ENCODE assay signal across 8 cellular contexts in the genomic region with DNA sequence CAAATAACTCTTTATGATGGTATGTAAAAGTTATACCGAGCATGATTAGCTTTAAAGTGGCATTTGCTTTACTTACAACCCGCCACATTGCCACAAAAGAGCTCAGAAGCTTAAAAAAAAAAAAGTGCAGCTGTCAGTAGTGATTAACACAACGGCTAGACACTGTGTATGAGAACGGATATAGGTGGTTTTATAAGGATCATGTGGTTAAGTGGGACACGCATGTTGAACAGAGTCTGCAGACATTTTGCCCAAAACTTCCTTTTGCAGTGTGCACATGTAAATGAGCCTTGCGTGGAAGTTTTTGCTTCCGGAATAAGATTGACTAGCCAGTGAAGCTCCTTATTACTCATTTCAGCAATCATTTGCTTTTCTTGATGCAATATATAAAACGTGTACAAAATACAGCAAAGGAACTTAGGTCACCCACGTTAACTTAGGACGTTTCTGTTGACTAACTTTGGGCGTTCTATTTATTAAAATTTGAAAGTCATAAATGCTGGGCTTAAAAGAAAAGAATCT. TPM values are rescaled to one million over a fixed set of nuclear protein-coding genes. Genes with fewer than 3 reads are reported as not detected.
DNase-seq lines count a peak whose midpoint lies in the region; ATAC-seq, FAIRE-seq and TF ChIP-seq lines count a peak whose summit lies in the region.

No MANE protein-coding gene starts in this region.

- H3K79me2 ChIP-seq in KMS-11 (ENCODE audit: insufficient read depth, low read depth), result no peaks in the 10 kb centered on the region

- H2AFZ ChIP-seq in KMS-11 (ENCODE audit: low read depth), result peak overlapping the region; percentile 56

- no peaks in the 10 kb centered on the region for H3K9me3 Mint-ChIP-seq in activated CD4-positive, alpha-beta T cell treated with anti-CD3 and anti-CD28 coated beads, Interleukin-2, amount 10 ng/mL, durations not matched to agents 24 days and 14 days

- H3K36me3 ChIP-seq in KMS-11 (ENCODE audit: insufficient read depth), result no peaks in the 10 kb centered on the region

- no peaks in the 10 kb centered on the region for H4K20me1 ChIP-seq in KMS-11 (ENCODE audit: insufficient read depth)

- H3K27ac ChIP-seq in KMS-11, result peak overlapping the region; percentile 93

- peak; percentile 89 for DNase-seq in activated CD4-positive, alpha-beta T cell treated with anti-CD3 and anti-CD28 coated beads, Interleukin-2, amount 10 ng/mL, durations not matched to agents 24 days and 14 days
- DNase-seq in glomerular visceral epithelial cell (ENCODE audit: extremely low spot score), result peak; percentile 94
- DNase-seq in stimulated activated CD8-positive, alpha-beta memory T cell treated with anti-CD3 and anti-CD28 coated beads, Interleukin-15, amount 100 ng/mL, for 1 hour (ENCODE audit: low read depth), result peak; percentile 3
- no peak for DNase-seq in HPDE6-E6E7 (ENCODE audit: extremely low spot score)
- no peak for DNase-seq in C1 segment of cervical spinal cord (lab: John Stamatoyannopoulos, UW)

- H3K36me3 Mint-ChIP-seq in activated CD4-positive, alpha-beta T cell treated with anti-CD3 and anti-CD28 coated beads, Interleukin-2, amount 10 ng/mL, durations not matched to agents 24 days and 14 days (ENCODE audit: low read depth), result no peaks in the 10 kb centered on the region

- intact Hi-C loops in activated CD4-positive, alpha-beta T cell treated with anti-CD3 and anti-CD28 coated beads, Interleukin-2, amount 10 ng/mL, durations not matched to agents 24 days and 14 days (cut with micrococcal nuclease), result loop anchor here (1.0 to 5.0 kb wide), 11 partner anchors 14 to 1020 kb away; partner anchors contain the start of genes RGS1 and RGS2

- H3K27me3 ChIP-seq in KMS-11 (ENCODE audit: insufficient read depth, low read depth), result no peaks in the 10 kb centered on the region

- peak overlapping the region; percentile 92 for H3K4me2 ChIP-seq in KMS-11

- H3K9ac ChIP-seq in KMS-11, result peak overlapping the region; percentile 65

- FAIRE-seq in G401.6 (lab: Jason Lieb, UNC), result peak; percentile 97

- H3K4me1 Mint-ChIP-seq in activated CD4-positive, alpha-beta T cell treated with anti-CD3 and anti-CD28 coated beads, Interleukin-2, amount 10 ng/mL, durations not matched to agents 24 days and 14 days, result peaks cover 40% of the 10 kb centered on the region

- peak overlapping the region; percentile 81 for H3K4me3 Mint-ChIP-seq in activated CD4-positive, alpha-beta T cell treated with anti-CD3 and anti-CD28 coated beads, Interleukin-2, amount 10 ng/mL, durations not matched to agents 24 days and 14 days

- H3K27me3 Mint-ChIP-seq in activated CD4-positive, alpha-beta T cell treated with anti-CD3 and anti-CD28 coated beads, Interleukin-2, amount 10 ng/mL, durations not matched to agents 24 days and 14 days, result no peaks in the 10 kb centered on the region

- TF ChIP-seq CTCF in KMS-11 (conservative IDR thresholded peaks at IDR 0.05; ENCODE audit: low read depth, low read length), result no peak

- H3K4me3 ChIP-seq in KMS-11 (IDR thresholded peaks at IDR 0.05; ENCODE audit: insufficient read depth, low read depth, low read length), result peak overlapping the region; percentile 86

- H3K4me1 ChIP-seq in KMS-11 (ENCODE audit: low read depth, poor library complexity, severe bottlenecking), result peaks cover 81% of the 10 kb centered on the region

- ATAC-seq in GM21515 (IDR thresholded peaks at IDR 0.05; ENCODE audit: unreplicated experiment), result peak; percentile 98

- peak overlapping the region; percentile 89 for H3K27ac Mint-ChIP-seq in activated CD4-positive, alpha-beta T cell treated with anti-CD3 and anti-CD28 coated beads, Interleukin-2, amount 10 ng/mL, durations not matched to agents 24 days and 14 days

RNA-seq across cellular contexts. Expression of gene RGS1, which starts 58.7 kb away (rescaled TPM):
- 5.1 and 6.4 TPM in 2 replicates for total RNA-seq in activated CD4-positive, alpha-beta T cell treated with anti-CD3 and anti-CD28 coated beads, Interleukin-2, amount 10 ng/mL, durations not matched to agents 24 days and 14 days

Comparison
In these comparisons a context has a peak if more than half of its experiments do, and no peak if none do; other contexts are left out.
1. DNase-seq: peak in activated CD4-positive, alpha-beta T cell treated with anti-CD3 and anti-CD28 coated beads, Interleukin-2, amount 10 ng/mL, durations not matched to agents 24 days and 14 days (single experiment), glomerular visceral epithelial cell (single experiment) and stimulated activated CD8-positive, alpha-beta memory T cell treated with anti-CD3 and anti-CD28 coated beads, Interleukin-15, amount 100 ng/mL, for 1 hour (single experiment); none in HPDE6-E6E7 (single experiment) and C1 segment of cervical spinal cord (0 of 14).